In the genomic region with DNA sequence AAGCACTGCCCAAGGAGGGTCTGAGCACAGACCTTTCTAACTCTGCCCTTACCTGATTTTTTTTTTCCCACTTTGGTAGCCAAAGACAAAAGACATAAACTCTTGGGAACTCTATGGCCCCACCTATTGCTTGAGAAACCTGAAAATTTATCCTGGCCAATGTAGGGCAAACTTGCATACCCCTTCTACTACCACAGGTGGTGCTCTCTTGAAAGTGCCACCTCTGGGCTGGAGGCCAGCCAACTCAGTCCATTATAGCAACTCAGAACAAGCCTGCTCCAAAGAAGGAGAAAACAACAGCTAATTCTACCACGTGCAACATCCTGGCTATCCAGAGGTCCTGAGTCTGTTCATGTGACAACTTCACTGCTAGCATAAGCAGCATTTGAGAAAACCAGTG, we compare ENCODE assay signal across 23 cellular contexts. TPM values are rescaled to one million over a fixed set of nuclear protein-coding genes. Genes with fewer than 3 reads are reported as not detected.
"Had no signal": no experiment of that assay in that cellular context is flagged by ENCODE, and none has a peak within 500 bp of the region (broad histone marks: within the 10 kb centered on the region; RNA-seq: fewer than 3 reads in every experiment).

No MANE protein-coding gene starts in this region.

- H3K79me2 ChIP-seq: parathyroid adenoma had no signal

- FAIRE-seq: astrocyte had no signal

- H3K4me3 ChIP-seq: colonic mucosa, dorsolateral prefrontal cortex, gastroesophageal sphincter, thyroid gland had no signal

- H3K27me3 ChIP-seq: colonic mucosa, dorsolateral prefrontal cortex, gastroesophageal sphincter, thyroid gland had no signal

- H2AFZ ChIP-seq: parathyroid adenoma had no signal

- H3K27ac Mint-ChIP-seq: activated CD4-positive, alpha-beta T cell treated with anti-CD3 and anti-CD28 coated beads, Interleukin-2, amount 10 ng/mL, durations not matched to agents 7 days and 5 days; activated CD8-positive, alpha-beta T cell treated with anti-CD3 and anti-CD28 coated beads, Interleukin-2, amount 10 ng/mL, durations not matched to agents 7 days and 5 days; activated naive CD8-positive, alpha-beta T cell treated with anti-CD3 and anti-CD28 coated beads for 36 hours; activated T-helper 17 cell treated with anti-CD3 and anti-CD28 coated beads, Interleukin-2, amount 50 U/mL, for 72 hours had no signal

- DNase-seq: activated CD4-positive, alpha-beta T cell treated with anti-CD3 and anti-CD28 coated beads, Interleukin-2, amount 10 ng/mL, durations not matched to agents 7 days and 5 days; activated CD4-positive, CD25-positive, alpha-beta regulatory T cell treated with anti-CD3 and anti-CD28 coated beads, Interleukin-2, amount 50 U/mL, for 72 hours; activated CD8-positive, alpha-beta T cell treated with anti-CD3 and anti-CD28 coated beads, Interleukin-2, amount 10 ng/mL, durations not matched to agents 7 days and 5 days; activated naive CD4-positive, alpha-beta T cell treated with Interleukin-2 at 50 U/mL for 16 hours; activated naive CD8-positive, alpha-beta T cell treated with anti-CD3 and anti-CD28 coated beads for 36 hours; activated T-cell treated with anti-CD3 and anti-CD28 coated beads, Interleukin-2, amount 50 U/mL, for 1 hour; colonic mucosa; dorsolateral prefrontal cortex; head of caudate nucleus; islet precursor cell; left cardiac atrium; nucleus accumbens; right cardiac atrium; stimulated activated CD4-positive, alpha-beta T cell treated with anti-CD3 and anti-CD28 coated beads, Interleukin-4, amount 100 ng/mL, for 24 hours; stimulated activated naive CD4-positive, alpha-beta T cell treated with Interleukin-2 at 50 U/mL for 16 hours; substantia nigra; thyroid gland had no signal

- H3K9me3 ChIP-seq: colonic mucosa, thyroid gland had no signal

- H3K9ac ChIP-seq: parathyroid adenoma had no signal

- H3K4me1 ChIP-seq: colonic mucosa, gastroesophageal sphincter, parathyroid adenoma, thyroid gland had no signal

- H3K27me3 Mint-ChIP-seq: activated naive CD8-positive, alpha-beta T cell treated with anti-CD3 and anti-CD28 coated beads for 36 hours; activated T-helper 17 cell treated with anti-CD3 and anti-CD28 coated beads, Interleukin-2, amount 50 U/mL, for 72 hours had no signal

- H3K4me3 Mint-ChIP-seq: activated CD4-positive, alpha-beta T cell treated with anti-CD3 and anti-CD28 coated beads, Interleukin-2, amount 10 ng/mL, durations not matched to agents 7 days and 5 days; activated CD8-positive, alpha-beta T cell treated with anti-CD3 and anti-CD28 coated beads, Interleukin-2, amount 10 ng/mL, durations not matched to agents 7 days and 5 days; activated naive CD8-positive, alpha-beta T cell treated with anti-CD3 and anti-CD28 coated beads for 36 hours; activated T-helper 17 cell treated with anti-CD3 and anti-CD28 coated beads, Interleukin-2, amount 50 U/mL, for 72 hours had no signal

- H3K27ac ChIP-seq: colonic mucosa, dorsolateral prefrontal cortex, gastroesophageal sphincter, parathyroid adenoma, thyroid gland, VCaP had no signal

- ATAC-seq: activated CD8-positive, alpha-beta T cell treated with anti-CD3 and anti-CD28 coated beads, Interleukin-2, amount 10 ng/mL, durations not matched to agents 7 days and 5 days; activated T-helper 17 cell treated with anti-CD3 and anti-CD28 coated beads, Interleukin-2, amount 50 U/mL, for 72 hours; gastroesophageal sphincter; left cardiac atrium; right cardiac atrium had no signal

- H3K36me3 ChIP-seq: colonic mucosa, gastroesophageal sphincter, thyroid gland had no signal

RNA-seq across cellular contexts. Expression of a gene that starts 55.7 kb away (rescaled TPM):
- total RNA-seq: pulmonary artery endothelial cell had no signal
